In genomic region chr11:19117760-19118097, GRCh38 we compare ENCODE assay signal across 8 cellular contexts. TPM values are rescaled to one million over a fixed set of nuclear protein-coding genes. Genes with fewer than 3 reads are reported as not detected.
DNase-seq lines count a peak whose midpoint lies in the region; ATAC-seq and TF ChIP-seq lines count a peak whose summit lies in the region.

No MANE protein-coding gene starts in this region.

- H3K79me2 ChIP-seq in Loucy (ENCODE audit: insufficient read depth, low read length): peaks cover 52% of the 10 kb centered on the region

- peaks cover 7 to 23% (median 18%) of the 10 kb centered on the region in 5 donors for H3K36me3 Mint-ChIP-seq in naive thymus-derived CD4-positive, alpha-beta T cell

- H3K36me3 ChIP-seq in BE2C: no peaks in the 10 kb centered on the region
- no peaks in the 10 kb centered on the region for H3K36me3 ChIP-seq in Loucy (ENCODE audit: insufficient read depth, low read length)
- peaks cover 0 to 4% (median 0%) of the 10 kb centered on the region in 3 experiments for H3K36me3 ChIP-seq in naive thymus-derived CD4-positive, alpha-beta T cell (ENCODE audit: control insufficient read depth in 2 of 3, insufficient read depth in 3 of 3, low read length in 3 of 3)

- H3K4me3 Mint-ChIP-seq in naive thymus-derived CD4-positive, alpha-beta T cell: peak overlapping the region; percentile 89 to 95 (median 93)

- peak overlapping the region; percentile 90 for H3K9ac ChIP-seq in Loucy (ENCODE audit: low read depth, low read length, poor library complexity, severe bottlenecking)

- H3K27me3 ChIP-seq in BE2C (no peaks in the 10 kb centered on the region), Loucy (ENCODE audit: insufficient read depth, low read length, poor library complexity, severe bottlenecking) (no peaks in the 10 kb centered on the region), dorsolateral prefrontal cortex (peaks cover 0 to 2% (median 0%) of the 10 kb centered on the region in 45 donors)
- no peaks in the 10 kb centered on the region for H3K27me3 ChIP-seq in naive thymus-derived CD4-positive, alpha-beta T cell (ENCODE audit: control insufficient read depth in 2 of 2, insufficient read depth in 2 of 2, low read length in 2 of 2)

- H3K9me3 ChIP-seq in BE2C (no peaks in the 10 kb centered on the region), Loucy (ENCODE audit: insufficient read depth, low read depth, low read length) (no peaks in the 10 kb centered on the region)
- no peaks in the 10 kb centered on the region for H3K9me3 ChIP-seq in naive thymus-derived CD4-positive, alpha-beta T cell (ENCODE audit: control insufficient read depth in 2 of 3, low read length in 3 of 3)

- POLR2A ChIA-PET in naive thymus-derived CD4-positive, alpha-beta T cell (lab: Charles Lee): no interaction called here

- H3K9me3 Mint-ChIP-seq in naive thymus-derived CD4-positive, alpha-beta T cell: no peaks in the 10 kb centered on the region

- peak overlapping the region; percentile 39 to 93 (median 85) for H3K27ac Mint-ChIP-seq in naive thymus-derived CD4-positive, alpha-beta T cell

- H2AFZ ChIP-seq in Loucy (ENCODE audit: low read length): peak overlapping the region; percentile 88; the same call in 1 of the 2 replicates

- no peak for ATAC-seq in naive thymus-derived CD4-positive, alpha-beta T cell
- ATAC-seq in HG02840 (IDR thresholded peaks at IDR 0.05; ENCODE audit: low FRiP score, unreplicated experiment): no peak

- H3F3A ChIP-seq in Loucy (ENCODE audit: low read depth): peaks cover 6% of the 10 kb centered on the region; the same call in 1 of the 2 replicates

- DNase-seq in BE2C (no peak), dorsolateral prefrontal cortex (no peak), SW480 (ENCODE audit: low spot score) (no peak), NCI-H1105 treated with DMSO at 0.1 percent for 48 hours (lab: John Stamatoyannopoulos, UW) (no peak)
- peak in 2 of 9 donors; percentile 2 to 3 for DNase-seq in naive thymus-derived CD4-positive, alpha-beta T cell
- DNase-seq in stimulated activated CD4-positive, alpha-beta T cell treated with anti-CD3 and anti-CD28 coated beads, Interleukin-15, amount 100 ng/mL, for 24 hours: no peak

- peak overlapping the region in 6 of 59 donors; percentile 50 to 81 (median 76) for H3K27ac ChIP-seq in dorsolateral prefrontal cortex
- peak overlapping the region; percentile 73 for H3K27ac ChIP-seq in naive thymus-derived CD4-positive, alpha-beta T cell (ENCODE audit: low read depth, low read length)

- no peak for TF ChIP-seq CTCF in BE2C (IDR thresholded peaks at IDR 0.05; ENCODE audit: low read depth, low read length)
- TF ChIP-seq CTCF in Loucy (conservative IDR thresholded peaks at IDR 0.05; ENCODE audit: low read length): no peak
- no peak for TF ChIP-seq CTCF in dorsolateral prefrontal cortex (IDR thresholded peaks at IDR 0.05 in 54 of 56, conservative IDR thresholded peaks at IDR 0.05 in 2 of 56; ENCODE audit: low read depth in 1 of 56, partially characterized antibody in 56 of 56)

- intact Hi-C loops in dorsolateral prefrontal cortex (cut with DNase I): no loop called here
- intact Hi-C loops in naive thymus-derived CD4-positive, alpha-beta T cell (cut with micrococcal nuclease): loop anchor here (1.0 to 10.0 kb wide), 10 partner anchors 40 to 1247 kb away; partner anchors contain the start of genes NAV2 (in 2 of the 2), SERGEF (in 2 of the 2), GTF2H1 (in 1 of the 2) and HPS5 (in 1 of the 2)

- H3K4me2 ChIP-seq in Loucy (ENCODE audit: low read depth, low read length, poor library complexity, severe bottlenecking): peak overlapping the region; percentile 85

- H4K20me1 ChIP-seq in Loucy (ENCODE audit: insufficient read depth, low read length, poor library complexity, severe bottlenecking): peaks cover 45% of the 10 kb centered on the region

- peaks cover 35 to 59% (median 56%) of the 10 kb centered on the region in 7 donors for H3K4me1 Mint-ChIP-seq in naive thymus-derived CD4-positive, alpha-beta T cell

- no peaks in the 10 kb centered on the region for H3K9me2 ChIP-seq in Loucy (replicated peaks; ENCODE audit: low read depth, low read length)

- peak overlapping the region; percentile 68 for H3K4me3 ChIP-seq in BE2C (ENCODE audit: low read depth, low read length)
- H3K4me3 ChIP-seq in Loucy (ENCODE audit: low read length, poor library complexity, severe bottlenecking): peak overlapping the region; percentile 91
- H3K4me3 ChIP-seq in dorsolateral prefrontal cortex: peak overlapping the region; percentile 52 to 96 (median 85)
- H3K4me3 ChIP-seq in naive thymus-derived CD4-positive, alpha-beta T cell (ENCODE audit: low read length): peak overlapping the region; percentile 82

- H3K4me1 ChIP-seq in BE2C: no peaks in the 10 kb centered on the region
- H3K4me1 ChIP-seq in Loucy (ENCODE audit: insufficient read depth, low read length, poor library complexity, severe bottlenecking): peaks cover 55% of the 10 kb centered on the region
- peaks cover 11 to 14% of the 10 kb centered on the region in 2 donors for H3K4me1 ChIP-seq in naive thymus-derived CD4-positive, alpha-beta T cell (ENCODE audit: control insufficient read depth in 2 of 2, insufficient read depth in 2 of 2, low read length in 2 of 2)

- H3K27me3 Mint-ChIP-seq in naive thymus-derived CD4-positive, alpha-beta T cell: peaks cover 0 to 17% (median 0%) of the 10 kb centered on the region in 5 donors

- CTCF ChIA-PET in naive thymus-derived CD4-positive, alpha-beta T cell (lab: Charles Lee): no interaction called here

RNA-seq across cellular contexts. Expression of gene ZDHHC13, which starts 0.8 kb away (rescaled TPM):
- 2.8 TPM for polyA plus RNA-seq in BE2C (2012; ENCODE audit: insufficient read depth, insufficient read length, low read depth)
- 10 to 100 TPM in 117 of 120 experiments, 1 to 10 TPM in 3; 7.4 to 28.6 (median 15.5) TPM for total RNA-seq in dorsolateral prefrontal cortex
- total RNA-seq in naive thymus-derived CD4-positive, alpha-beta T cell: 10 to 100 TPM in 4 of 5 experiments, 1 to 10 TPM in 1; 9.3 to 21.3 (median 14.2) TPM
- 1 to 10 TPM; 6.8 to 9.6 TPM for polyA plus RNA-seq in naive thymus-derived CD4-positive, alpha-beta T cell

RNA-seq across cellular contexts. Expression of gene MRGPRX2, which starts 57.2 kb away (rescaled TPM):
- not detected for polyA plus RNA-seq in BE2C (2012; ENCODE audit: insufficient read depth, insufficient read length, low read depth)
- not detected for total RNA-seq in dorsolateral prefrontal cortex
- total RNA-seq in naive thymus-derived CD4-positive, alpha-beta T cell: under 1 TPM in 1 of 5 experiments, not detected in 4; 0.17 TPM
- polyA plus RNA-seq in naive thymus-derived CD4-positive, alpha-beta T cell: not detected

Comparison
In these comparisons a context has a peak if more than half of its experiments do, and no peak if none do; other contexts are left out.
1. intact Hi-C loops: an anchor here in naive thymus-derived CD4-positive, alpha-beta T cell (1.0 to 10.0 kb wide); none called in dorsolateral prefrontal cortex.